Comparison of ENCODE assay signal across 8 cellular contexts in the genomic region with DNA sequence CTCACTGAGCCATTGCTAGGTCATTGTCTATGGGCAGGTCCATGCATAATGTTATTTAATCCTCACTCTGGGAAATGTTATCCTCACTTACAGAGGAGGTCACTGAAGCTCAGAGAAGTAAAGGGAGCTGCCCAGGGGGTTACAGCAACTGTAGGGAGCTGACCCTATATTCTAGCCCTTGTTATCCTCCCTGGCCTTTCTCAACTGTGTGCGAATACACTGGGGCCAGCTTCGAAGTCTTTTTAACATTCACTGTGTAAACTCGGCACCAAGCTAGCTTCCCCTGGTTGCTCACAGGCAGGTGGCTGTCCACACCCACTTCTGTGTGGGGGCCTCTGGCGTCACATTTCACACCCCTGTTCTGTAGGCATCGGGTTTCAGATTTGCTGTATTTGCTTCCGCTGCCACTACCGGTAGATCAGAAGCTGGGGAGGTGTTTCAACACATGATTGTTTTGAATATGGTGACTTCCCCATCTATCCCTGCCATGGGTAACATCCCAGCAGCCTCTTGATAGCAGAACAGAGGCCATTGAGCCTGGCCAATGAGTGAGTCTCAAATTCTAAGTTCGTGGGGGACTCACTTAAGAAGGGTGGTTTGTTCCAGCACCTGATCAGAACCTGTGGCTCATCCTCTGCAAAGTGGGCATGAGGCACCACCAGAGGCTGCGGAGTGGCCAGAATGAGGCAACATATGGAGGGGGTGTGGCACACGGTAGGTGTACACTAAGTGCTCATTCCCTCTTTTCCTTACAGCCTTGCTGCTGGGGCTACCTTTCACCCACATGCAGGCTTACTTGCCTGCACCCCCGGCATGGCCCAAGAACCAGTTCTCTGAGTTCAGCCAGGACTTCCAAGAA.
A peak's percentile ranks its signal among the peaks of the same experiment; 100 is the strongest.
DNase-seq lines count a peak whose midpoint lies in the region; ATAC-seq, FAIRE-seq and TF ChIP-seq lines count a peak whose summit lies in the region.

No MANE protein-coding gene starts in this region.

- peak; percentile 89 for FAIRE-seq in GM12892 (lab: Jason Lieb, UNC)

- no peak for TF ChIP-seq POLR2A in GM12892 (IDR thresholded peaks at IDR 0.05; ENCODE audit: low read depth, low read length)

- ATAC-seq in GM21737 (IDR thresholded peaks at IDR 0.05; ENCODE audit: unreplicated experiment) (peak; percentile 44), esophagus mucosa (peak; percentile 58)

- DNase-seq in GM12892 (ENCODE audit: insufficient read length) (peak; percentile 78), MV-4-11 (lab: John Stamatoyannopoulos, UW) (peak; percentile 92), GDM1 (lab: John Stamatoyannopoulos, UW) (no peak), NCI-H2196 (lab: John Stamatoyannopoulos, UW; ENCODE audit: unreplicated experiment) (no peak)
- peak; percentile 79 to 82 for DNase-seq in activated CD4-positive, alpha-beta T cell treated with anti-CD3 and anti-CD28 coated beads, Interleukin-2, amount 50 U/mL, for 4 hours
- DNase-seq in stimulated activated CD4-positive, alpha-beta T cell treated with anti-CD3 and anti-CD28 coated beads, Interleukin-4, amount 100 ng/mL, for 48 hours (ENCODE audit: low read depth in 2 of 2), result peak; percentile 68 to 78

Comparison
In these comparisons a context has a peak if more than half of its experiments do, and no peak if none do; other contexts are left out.
1. DNase-seq: peak in GM12892 (single experiment), MV-4-11 (single experiment), activated CD4-positive, alpha-beta T cell treated with anti-CD3 and anti-CD28 coated beads, Interleukin-2, amount 50 U/mL, for 4 hours (2 of 2) and stimulated activated CD4-positive, alpha-beta T cell treated with anti-CD3 and anti-CD28 coated beads, Interleukin-4, amount 100 ng/mL, for 48 hours (2 of 2); none in GDM1 (single experiment) and NCI-H2196 (single experiment).